ENCODE assay signal across 8 cellular contexts in genomic region chr1:65149391-65149729, GRCh38. TPM values are rescaled to one million over a fixed set of nuclear protein-coding genes. Genes with fewer than 3 reads are reported as not detected.
A peak's percentile ranks its signal among the peaks of the same experiment; 100 is the strongest.
DNase-seq lines count a peak whose midpoint lies in the region; ATAC-seq and TF ChIP-seq lines count a peak whose summit lies in the region.

No MANE protein-coding gene starts in this region.

- peak; percentile 78 for DNase-seq in DMS 273 (lab: John Stamatoyannopoulos, UW; ENCODE audit: unreplicated experiment)
- DNase-seq in DMS 273 treated with DMSO at 0.1 percent for 48 hours (lab: John Stamatoyannopoulos, UW) = no peak
- no peak for DNase-seq in Peyer's patch
- no peak for DNase-seq in fibroblast of pulmonary artery (ENCODE audit: low read depth)
- no peak for DNase-seq in stimulated activated naive CD4-positive, alpha-beta T cell (lab: John Stamatoyannopoulos, UW)
- no peak for DNase-seq in DMS114 treated with DMSO at 0.1 percent for 48 hours (lab: John Stamatoyannopoulos, UW; ENCODE audit: unreplicated experiment)

- TF ChIP-seq POLR2A in Peyer's patch (IDR thresholded peaks at IDR 0.05) = no peak

- H3K27me3 ChIP-seq in Peyer's patch = no peaks in the 10 kb centered on the region
- peaks cover 9% of the 10 kb centered on the region for H3K27me3 ChIP-seq in skeletal muscle satellite cell (ENCODE audit: control insufficient read depth, insufficient read depth, low read length)

- H3K4me1 ChIP-seq in Peyer's patch = peaks cover 0 to 7% (median 5%) of the 10 kb centered on the region in 4 donors
- H3K4me1 ChIP-seq in skeletal muscle satellite cell (ENCODE audit: control insufficient read depth, insufficient read depth, low read length) = peaks cover 12% of the 10 kb centered on the region

- peak overlapping the region; percentile 80 for H3K9ac ChIP-seq in skeletal muscle satellite cell (ENCODE audit: low read depth, low read length)

- no peak for ATAC-seq in GM19035 (IDR thresholded peaks at IDR 0.05; ENCODE audit: unreplicated experiment)

- peak overlapping the region; percentile 98 for H3K4me2 ChIP-seq in skeletal muscle satellite cell (ENCODE audit: low read length)

- peak overlapping the region in 3 of 4 donors; percentile 34 to 82 (median 55) for H3K27ac ChIP-seq in Peyer's patch

- H3K36me3 ChIP-seq in Peyer's patch (no peaks in the 10 kb centered on the region), skeletal muscle satellite cell (ENCODE audit: insufficient read depth, low read length) (no peaks in the 10 kb centered on the region)

- H3K4me3 ChIP-seq in Peyer's patch (peak overlapping the region in 3 of 4 donors; percentile 57 to 64 (median 61)), fibroblast of pulmonary artery (replicated peaks; ENCODE audit: low read depth, low read length) (peak overlapping the region; percentile 68), skeletal muscle satellite cell (ENCODE audit: low read length) (peak overlapping the region; percentile 88)

- H3K9me3 ChIP-seq in Peyer's patch (no peaks in the 10 kb centered on the region), skeletal muscle satellite cell (replicated peaks; ENCODE audit: low read length) (no peaks in the 10 kb centered on the region)

- TF ChIP-seq CTCF in Peyer's patch (IDR thresholded peaks at IDR 0.05) (no peak), fibroblast of pulmonary artery (IDR thresholded peaks at IDR 0.05; ENCODE audit: low read length, missing control alignments) (no peak)

RNA-seq across cellular contexts. Expression of gene AK4, which starts 1.4 kb away (rescaled TPM):
- 10 to 100 TPM in 1 of 4 donors, 1 to 10 TPM in 3; 4.8 to 12.2 (median 6.8) TPM for total RNA-seq in Peyer's patch
- total RNA-seq in skeletal muscle satellite cell (2012; rRNA removed) = 76.0 and 118 TPM in 2 replicates
